ENCODE assay signal across 8 cellular contexts in the genomic region with DNA sequence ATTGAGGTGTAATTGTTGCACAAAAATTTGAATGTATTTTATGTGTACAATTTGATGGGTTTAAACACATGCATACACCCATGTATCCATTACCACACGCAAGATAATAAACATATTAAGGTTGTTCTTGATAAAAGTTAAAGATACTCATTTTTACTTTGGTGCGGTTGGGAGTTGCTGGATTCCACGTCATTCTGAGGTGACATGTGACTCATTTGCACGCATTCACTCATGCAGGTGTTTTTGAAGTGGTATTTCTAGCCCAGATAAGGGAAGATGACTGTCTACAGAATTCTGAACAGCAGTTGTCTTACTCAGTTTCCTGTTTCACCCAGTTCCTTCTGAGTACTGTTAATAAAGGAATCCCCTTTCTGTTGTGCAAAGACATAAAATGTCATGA.
DNase-seq lines count a peak whose midpoint lies in the region; ATAC-seq, FAIRE-seq and TF ChIP-seq lines count a peak whose summit lies in the region.

No MANE protein-coding gene starts in this region.

- no peaks in the 10 kb centered on the region for H3K36me3 ChIP-seq in pancreas

- DNase-seq in activated T-cell treated with anti-CD3 and anti-CD28 coated beads for 24 hours (ENCODE audit: low read depth): peak; percentile 45
- peak; percentile 14 to 52 for DNase-seq in stimulated activated CD4-positive, alpha-beta T cell treated with anti-CD3 and anti-CD28 coated beads, Interleukin-2, amount 100 ng/mL, for 24 hours
- DNase-seq in COLO829 (ENCODE audit: low spot score): no peak
- no peak for DNase-seq in sciatic nerve (ENCODE audit: low spot score)
- DNase-seq in pancreas: no peak
- DNase-seq in hypothalamus (lab: John Stamatoyannopoulos, UW): no peak

- 38 to 46% methylated on average over 4 of the region's 4 CpGs for WGBS in pancreas, 2 donors

- no peak overlapping the region for H3K27ac ChIP-seq in pancreas

- H3K4me1 ChIP-seq in pancreas: no peaks in the 10 kb centered on the region

- H3K27me3 ChIP-seq in pancreas: peaks cover 0 to 11% (median 0%) of the 10 kb centered on the region in 4 donors

- ATAC-seq in GM18867 (IDR thresholded peaks at IDR 0.05; ENCODE audit: unreplicated experiment): peak; percentile 94
- ATAC-seq in HG03135 (IDR thresholded peaks at IDR 0.05; ENCODE audit: unreplicated experiment): peak; percentile 76
- ATAC-seq in sciatic nerve: no peak
- ATAC-seq in pancreas: no peak

- H3K9me3 ChIP-seq in pancreas: no peaks in the 10 kb centered on the region

- no peak for FAIRE-seq in pancreas (lab: Jason Lieb, UNC)

- intact Hi-C loops in sciatic nerve (cut with DNase I) (no loop called here), pancreas (cut with DNase I) (no loop called here)

- no peak for TF ChIP-seq CTCF in pancreas (IDR thresholded peaks at IDR 0.05)

- H3K4me3 ChIP-seq in pancreas: no peak overlapping the region

Comparison
In these comparisons a context has a peak if more than half of its experiments do, and no peak if none do; other contexts are left out.
1. ATAC-seq: peak in GM18867 (single experiment) and HG03135 (single experiment); none in sciatic nerve (single experiment) and pancreas (0 of 4).
2. DNase-seq: peak in activated T-cell treated with anti-CD3 and anti-CD28 coated beads for 24 hours (single experiment) and stimulated activated CD4-positive, alpha-beta T cell treated with anti-CD3 and anti-CD28 coated beads, Interleukin-2, amount 100 ng/mL, for 24 hours (2 of 2); none in COLO829 (single experiment), sciatic nerve (single experiment), pancreas (0 of 6) and hypothalamus (0 of 51).